32 cellular contexts compared by ENCODE assay signal in genomic region chr21:29647353-29647781, GRCh38.
DNase-seq lines count a peak whose midpoint lies in the region; ATAC-seq and TF ChIP-seq lines count a peak whose summit lies in the region.
"Had no signal": no experiment of that assay in that cellular context is flagged by ENCODE, and none has a peak within 500 bp of the region (broad histone marks: within the 10 kb centered on the region; RNA-seq: fewer than 3 reads in every experiment).

No MANE protein-coding gene starts in this region.

- H3K4me1 Mint-ChIP-seq in glutamatergic neuron (ENCODE audit: low read depth, unreplicated experiment), result peaks cover 37% of the 10 kb centered on the region
- H3K4me1 Mint-ChIP-seq: memory B cell, T-cell had no signal

- H3K27ac ChIP-seq in brain microvascular endothelial cell, result no peak overlapping the region
- H3K27ac ChIP-seq: 22Rv1, adrenal gland, epithelial cell of prostate, gastroesophageal sphincter, spleen had no signal

- in situ Hi-C loops in brain microvascular endothelial cell (cut with HindIII; ENCODE audit: low pct_ligation_motif_present, low sequenced_read_pairs), result no loop called here

- H3K27me3 ChIP-seq in brain microvascular endothelial cell (replicated peaks), result no peaks in the 10 kb centered on the region
- H3K27me3 ChIP-seq: adrenal gland, gastroesophageal sphincter, spleen had no signal

- H3K36me3 Mint-ChIP-seq in glutamatergic neuron (ENCODE audit: unreplicated experiment), result no peaks in the 10 kb centered on the region
- H3K36me3 Mint-ChIP-seq: memory B cell had no signal

- DNase-seq in DMS53 (lab: John Stamatoyannopoulos, UW), result peak; percentile 14
- DNase-seq in DMS53 treated with DMSO at 0.1 percent for 48 hours (lab: John Stamatoyannopoulos, UW; ENCODE audit: unreplicated experiment), result no peak
- peak; percentile 69 for DNase-seq in brain microvascular endothelial cell
- DNase-seq in glutamatergic neuron, result no peak
- no peak for DNase-seq in cerebellar nuclear complex (lab: John Stamatoyannopoulos, UW)
- DNase-seq in SK-N-DZ (ENCODE audit: low spot score), result no peak
- DNase-seq in NK-92 (lab: John Stamatoyannopoulos, UW; ENCODE audit: unreplicated experiment), result no peak
- DNase-seq: activated CD4-positive, alpha-beta T cell treated with anti-CD3 and anti-CD28 coated beads for 4 hours; activated naive CD4-positive, alpha-beta T cell; activated T-cell treated with anti-CD3 and anti-CD28 coated beads, Interleukin-2, amount 50 U/mL, for 4 hours; adrenal gland; AML-193; caudate nucleus; COR-L47; H7; KG1; NCI-H1048; NCI-H1930; NCI-H2227 treated with DMSO at 0.1 percent for 48 hours; NCI-H82; occipital lobe; PC-3; SIG-M5; spleen; stimulated activated CD4-positive, alpha-beta T cell treated with anti-CD3 and anti-CD28 coated beads, Interleukin-4, amount 100 ng/mL, for 24 hours; stimulated activated naive CD8-positive, alpha-beta T cell treated with anti-CD3 and anti-CD28 coated beads, Interleukin-15, Interleukin-2, amounts not matched to agents 100 U/mL and 50 U/mL, for 24 hours; T-cell had no signal

- TF ChIP-seq CTCF in brain microvascular endothelial cell (IDR thresholded peaks at IDR 0.05; ENCODE audit: low read depth, low read length, missing control alignments) (no peak), glutamatergic neuron (IDR thresholded peaks at IDR 0.05; ENCODE audit: partially characterized antibody, unreplicated experiment) (no peak)

- H3K9me3 Mint-ChIP-seq in glutamatergic neuron (ENCODE audit: unreplicated experiment), result peaks cover 9% of the 10 kb centered on the region
- H3K9me3 Mint-ChIP-seq: activated T-cell treated with anti-CD3 and anti-CD28 coated beads, Interleukin-2, amount 50 U/mL, for 4 hours; memory B cell; T-cell had no signal

- H3K36me3 ChIP-seq in brain microvascular endothelial cell (replicated peaks), result no peaks in the 10 kb centered on the region
- H3K36me3 ChIP-seq: adrenal gland, gastroesophageal sphincter, spleen had no signal

- H3K27ac Mint-ChIP-seq in glutamatergic neuron (ENCODE audit: unreplicated experiment), result peak overlapping the region; percentile 91
- H3K27ac Mint-ChIP-seq: memory B cell, T-cell had no signal

- ATAC-seq in HG03025 (IDR thresholded peaks at IDR 0.05; ENCODE audit: low FRiP score, unreplicated experiment), result no peak
- ATAC-seq: activated T-cell treated with anti-CD3 and anti-CD28 coated beads, Interleukin-2, amount 50 U/mL, for 4 hours; gastroesophageal sphincter; PC-3; stimulated activated naive CD8-positive, alpha-beta T cell treated with anti-CD3 and anti-CD28 coated beads, Interleukin-15, Interleukin-2, amounts not matched to agents 100 U/mL and 50 U/mL, for 24 hours; T-cell had no signal

- H3K4me3 ChIP-seq in brain microvascular endothelial cell (ENCODE audit: low read depth, low read length), result no peak overlapping the region
- H3K4me3 ChIP-seq: adrenal gland, gastroesophageal sphincter, spleen had no signal

- peak overlapping the region; percentile 12 for H3K4me3 Mint-ChIP-seq in glutamatergic neuron (ENCODE audit: unreplicated experiment)
- H3K4me3 Mint-ChIP-seq: activated T-cell treated with anti-CD3 and anti-CD28 coated beads, Interleukin-2, amount 50 U/mL, for 4 hours; memory B cell; T-cell had no signal

- no peaks in the 10 kb centered on the region for H3K27me3 Mint-ChIP-seq in glutamatergic neuron (ENCODE audit: unreplicated experiment)
- H3K27me3 Mint-ChIP-seq: memory B cell, T-cell had no signal

Comparison
In these comparisons a context has a peak if more than half of its experiments do, and no peak if none do; other contexts are left out.
1. DNase-seq: peak in DMS53 (single experiment) and brain microvascular endothelial cell (single experiment); none in DMS53 treated with DMSO at 0.1 percent for 48 hours (single experiment), glutamatergic neuron (single experiment), cerebellar nuclear complex (0 of 2), SK-N-DZ (single experiment) and NK-92 (single experiment).